In the genomic region with DNA sequence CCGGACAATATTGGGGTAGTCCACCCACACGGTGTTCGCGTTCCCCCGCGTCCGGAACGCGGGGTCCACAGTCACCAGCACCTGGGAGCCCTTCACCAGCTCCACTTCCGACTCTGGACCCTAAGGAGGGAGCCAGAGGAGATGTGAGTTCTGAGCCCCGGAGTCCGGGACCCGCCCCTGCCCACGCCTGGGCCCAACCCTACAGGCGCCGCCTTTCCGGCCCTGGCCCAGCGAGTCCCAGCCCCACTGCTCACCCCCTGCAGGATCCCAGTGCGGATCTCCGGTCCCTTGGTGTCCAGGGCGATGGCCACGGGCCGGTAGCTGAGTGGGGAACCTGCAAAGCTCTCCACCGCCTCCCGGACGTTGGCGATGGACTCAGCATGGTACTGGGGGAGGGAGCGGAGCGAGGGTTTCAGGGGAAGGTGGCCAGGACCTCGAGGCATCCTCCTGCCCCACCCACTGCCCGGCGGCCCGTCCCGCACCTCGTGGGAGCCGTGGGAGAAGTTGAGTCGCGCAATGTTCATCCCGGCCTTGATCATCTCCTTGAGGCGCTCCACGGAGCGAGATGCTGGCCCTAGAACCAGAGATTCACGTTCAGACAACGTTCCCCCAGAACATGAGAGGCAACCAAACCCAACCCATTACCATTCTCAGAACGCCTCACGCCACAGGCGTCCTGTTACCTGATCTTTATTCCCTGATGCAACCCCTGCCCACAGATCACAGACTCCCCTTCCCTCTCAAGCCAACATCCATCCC, we compare ENCODE assay signal across 20 cellular contexts. TPM values are rescaled to one million over a fixed set of nuclear protein-coding genes. Genes with fewer than 3 reads are reported as not detected.
A peak's percentile ranks its signal among the peaks of the same experiment; 100 is the strongest.
DNase-seq lines count a peak whose midpoint lies in the region; ATAC-seq and TF ChIP-seq lines count a peak whose summit lies in the region.
"Had no signal": no experiment of that assay in that cellular context is flagged by ENCODE, and none has a peak within 500 bp of the region (broad histone marks: within the 10 kb centered on the region; RNA-seq: fewer than 3 reads in every experiment).

No MANE protein-coding gene starts in this region.

- H3K4me3 Mint-ChIP-seq in activated CD8-positive, alpha-beta T cell treated with anti-CD3 and anti-CD28 coated beads, Interleukin-2, amount 10 ng/mL, durations not matched to agents 7 days and 5 days, result no peak overlapping the region

- no peaks in the 10 kb centered on the region for H3K9me2 ChIP-seq in SK-N-SH

- no peak overlapping the region for H3K4me2 ChIP-seq in SK-N-SH
- H3K4me2 ChIP-seq: BLaER1 treated with 17β-estradiol and CSF1 and Interleukin-3, amounts not matched to agents 10 nM and 100 nM had no signal

- no peak for TF ChIP-seq RAD21 in SK-N-SH (IDR thresholded peaks at IDR 0.05; ENCODE audit: low read length)

- H3K4me1 ChIP-seq in iPS DF 6.9 (ENCODE audit: control insufficient read depth, insufficient read depth, low read length), result peaks cover 8% of the 10 kb centered on the region; the same call in 1 of the 2 replicates
- no peaks in the 10 kb centered on the region for H3K4me1 ChIP-seq in SK-N-SH (ENCODE audit: control insufficient read depth in 1 of 2, insufficient read depth in 2 of 2, low read depth in 1 of 2, low read length in 1 of 2)
- H3K4me1 ChIP-seq in left lung, result peaks cover 0 to 9% of the 10 kb centered on the region in 2 donors

- peak; percentile 57 for ATAC-seq in activated CD8-positive, alpha-beta T cell treated with anti-CD3 and anti-CD28 coated beads, Interleukin-2, amount 10 ng/mL, durations not matched to agents 7 days and 5 days
- ATAC-seq in sciatic nerve (peak; percentile 39), HG03460 (IDR thresholded peaks at IDR 0.05; ENCODE audit: unreplicated experiment) (no peak), left lung (no peak)
- ATAC-seq: body of pancreas; effector memory CD8-positive, alpha-beta T cell had no signal

- H3K27ac ChIP-seq in iPS DF 6.9 (ENCODE audit: low read length) (no peak overlapping the region), SK-N-SH (ENCODE audit: low read depth in 2 of 2, low read length in 1 of 2) (no peak overlapping the region), left lung (no peak overlapping the region)
- H3K27ac ChIP-seq: BLaER1 treated with 17β-estradiol and CSF1 and Interleukin-3, amounts not matched to agents 10 nM and 100 nM; body of pancreas; lower lobe of right lung had no signal

- no peak overlapping the region for H3K9ac ChIP-seq in SK-N-SH
- H3K9ac ChIP-seq: BLaER1 treated with 17β-estradiol and CSF1 and Interleukin-3, amounts not matched to agents 10 nM and 100 nM had no signal

- POLR2A ChIA-PET in activated CD8-positive, alpha-beta T cell treated with anti-CD3 and anti-CD28 coated beads, Interleukin-2, amount 10 ng/mL, durations not matched to agents 7 days and 5 days (lab: Charles Lee), result interaction anchor here (1.0 kb wide), 1 partner anchor 15 kb away, joined by 6 read pairs; no protein-coding TSS in a partner anchor
- POLR2A ChIA-PET in SK-N-SH (lab: Yijun Ruan, JAX), result no interaction called here

- H3K27me3 Mint-ChIP-seq in activated CD8-positive, alpha-beta T cell treated with anti-CD3 and anti-CD28 coated beads, Interleukin-2, amount 10 ng/mL, durations not matched to agents 7 days and 5 days (ENCODE audit: low read depth), result peaks cover 38% of the 10 kb centered on the region

- intact Hi-C loops in sciatic nerve (cut with DNase I), result no loop called here
- intact Hi-C loops in left lung (cut with DNase I), result no loop called here

- no peak for TF ChIP-seq EP300 in SK-N-SH (IDR thresholded peaks at IDR 0.05; ENCODE audit: borderline replicate concordance in 1 of 2, low read depth in 1 of 2, low read length in 1 of 2)

- no peak overlapping the region for H3K27ac Mint-ChIP-seq in activated CD8-positive, alpha-beta T cell treated with anti-CD3 and anti-CD28 coated beads, Interleukin-2, amount 10 ng/mL, durations not matched to agents 7 days and 5 days
- H3K27ac Mint-ChIP-seq: effector memory CD8-positive, alpha-beta T cell had no signal

- CTCF ChIA-PET in activated CD8-positive, alpha-beta T cell treated with anti-CD3 and anti-CD28 coated beads, Interleukin-2, amount 10 ng/mL, durations not matched to agents 7 days and 5 days (lab: Charles Lee), result no interaction called here
- CTCF ChIA-PET in SK-N-SH (lab: Yijun Ruan, JAX), result interaction anchor here (0.9 kb wide), 1 partner anchor 13 kb away, joined by 3 read pairs; no protein-coding TSS in a partner anchor

- H2AFZ ChIP-seq in SK-N-SH (ENCODE audit: low read depth), result no peak overlapping the region

- peak; percentile 22 for DNase-seq in GM03348 (ENCODE audit: low spot score)
- DNase-seq in activated CD8-positive, alpha-beta T cell treated with anti-CD3 and anti-CD28 coated beads, Interleukin-2, amount 10 ng/mL, durations not matched to agents 7 days and 5 days, result no peak
- DNase-seq in iPS DF 6.9 (ENCODE audit: low read depth, low spot score), result no peak
- no peak for DNase-seq in sciatic nerve (ENCODE audit: low spot score)
- no peak for DNase-seq in mucosa of gallbladder (ENCODE audit: low spot score)
- DNase-seq in SK-N-SH, result no peak
- DNase-seq in left lung, result no peak
- DNase-seq: activated CD4-positive, alpha-beta T cell treated with anti-CD3 and anti-CD28 coated beads, Interleukin-2, amount 50 U/mL, for 48 hours; body of pancreas; DMS79; effector memory CD8-positive, alpha-beta T cell; lower lobe of right lung; NCI-H2029 treated with DMSO at 0.1 percent for 48 hours; NCI-H82; stimulated activated CD8-positive, alpha-beta memory T cell treated with anti-CD3 and anti-CD28 coated beads, Interleukin-4, amount 100 ng/mL, for 48 hours; T1000 had no signal

- H3K4me3 ChIP-seq in iPS DF 6.9 (ENCODE audit: low read length) (peak overlapping the region; percentile 55; the same call in 1 of the 2 replicates), SK-N-SH (ENCODE audit: low read depth in 2 of 2, low read length in 1 of 2) (no peak overlapping the region), left lung (no peak overlapping the region)
- H3K4me3 ChIP-seq: BLaER1 treated with 17β-estradiol and CSF1 and Interleukin-3, amounts not matched to agents 10 nM and 100 nM; body of pancreas; lower lobe of right lung had no signal

- no CpG with 5 or more reads among the region's 47 CpGs for WGBS in iPS DF 6.9 (ENCODE audit: insufficient coverage, insufficient read length)
- WGBS in SK-N-SH (ENCODE audit: low lambda C conversion rate), result 70% methylated on average over 24 of the region's 47 CpGs

- H3K4me1 Mint-ChIP-seq in activated CD8-positive, alpha-beta T cell treated with anti-CD3 and anti-CD28 coated beads, Interleukin-2, amount 10 ng/mL, durations not matched to agents 7 days and 5 days (ENCODE audit: low read depth), result peaks cover 7% of the 10 kb centered on the region

- no peaks in the 10 kb centered on the region for H3K79me2 ChIP-seq in SK-N-SH (ENCODE audit: insufficient read depth)

- H3K9me3 ChIP-seq in iPS DF 6.9 (ENCODE audit: control insufficient read depth, insufficient read depth, low read length) (no peaks in the 10 kb centered on the region), SK-N-SH (no peaks in the 10 kb centered on the region), left lung (no peaks in the 10 kb centered on the region)
- H3K9me3 ChIP-seq: BLaER1 treated with 17β-estradiol and CSF1 and Interleukin-3, amounts not matched to agents 10 nM and 100 nM; body of pancreas; lower lobe of right lung had no signal

- no peaks in the 10 kb centered on the region for H3F3A ChIP-seq in SK-N-SH (replicated peaks; ENCODE audit: insufficient read depth)

- TF ChIP-seq CTCF in SK-N-SH (IDR thresholded peaks at IDR 0.05) (no peak), left lung (IDR thresholded peaks at IDR 0.05) (no peak)

- H3K9me3 Mint-ChIP-seq in activated CD8-positive, alpha-beta T cell treated with anti-CD3 and anti-CD28 coated beads, Interleukin-2, amount 10 ng/mL, durations not matched to agents 7 days and 5 days (ENCODE audit: insufficient read depth), result no peaks in the 10 kb centered on the region
- H3K9me3 Mint-ChIP-seq: effector memory CD8-positive, alpha-beta T cell had no signal

- no peaks in the 10 kb centered on the region for H4K20me1 ChIP-seq in SK-N-SH (ENCODE audit: insufficient read depth)
- H4K20me1 ChIP-seq: BLaER1 treated with 17β-estradiol and CSF1 and Interleukin-3, amounts not matched to agents 10 nM and 100 nM had no signal

- no peaks in the 10 kb centered on the region for H3K36me3 Mint-ChIP-seq in activated CD8-positive, alpha-beta T cell treated with anti-CD3 and anti-CD28 coated beads, Interleukin-2, amount 10 ng/mL, durations not matched to agents 7 days and 5 days (ENCODE audit: low read depth)

- no peaks in the 10 kb centered on the region for H3K36me3 ChIP-seq in iPS DF 6.9 (ENCODE audit: control insufficient read depth, insufficient read depth, low read length)
- no peaks in the 10 kb centered on the region for H3K36me3 ChIP-seq in SK-N-SH (replicated peaks in 1 of 2; ENCODE audit: control insufficient read depth in 1 of 2, insufficient read depth in 2 of 2, low read length in 1 of 2)
- no peaks in the 10 kb centered on the region for H3K36me3 ChIP-seq in left lung
- H3K36me3 ChIP-seq: BLaER1 treated with 17β-estradiol and CSF1 and Interleukin-3, amounts not matched to agents 10 nM and 100 nM; lower lobe of right lung had no signal

- H3K27me3 ChIP-seq in iPS DF 6.9 (ENCODE audit: control insufficient read depth, insufficient read depth, low read length), result peaks cover 8% of the 10 kb centered on the region; the same call in 1 of the 2 replicates
- no peaks in the 10 kb centered on the region for H3K27me3 ChIP-seq in SK-N-SH (ENCODE audit: insufficient read depth)
- peaks cover 20 to 49% of the 10 kb centered on the region in 2 donors for H3K27me3 ChIP-seq in left lung

RNA-seq across cellular contexts. Expression of gene PKLR, which starts 5.9 kb away (rescaled TPM):
- total RNA-seq in activated CD8-positive, alpha-beta T cell treated with anti-CD3 and anti-CD28 coated beads, Interleukin-2, amount 10 ng/mL, durations not matched to agents 7 days and 5 days, result not detected
- not detected for total RNA-seq in sciatic nerve
- 1.7 TPM for total RNA-seq in mucosa of gallbladder
- polyA plus RNA-seq in SK-N-SH (2012; rRNA removed), result 0.03 TPM in 1 of 2 replicates, not detected in the other
- polyA plus RNA-seq in SK-N-SH (2012; cell fraction: cytosol; rRNA removed), result 0.01 TPM in 1 of 2 replicates, not detected in the other
- polyA plus RNA-seq in SK-N-SH (2012; cell fraction: nucleus; rRNA removed), result 0.05 TPM in 2 replicates
- total RNA-seq in left lung, result not detected
- total RNA-seq: body of pancreas, LHCN-M2, lower lobe of right lung, osteocyte had no signal

RNA-seq across cellular contexts. Expression of gene FDPS, which starts 13.3 kb away (rescaled TPM):
- 100 to 1,000 TPM; 270 to 271 TPM for total RNA-seq in activated CD8-positive, alpha-beta T cell treated with anti-CD3 and anti-CD28 coated beads, Interleukin-2, amount 10 ng/mL, durations not matched to agents 7 days and 5 days
- total RNA-seq in sciatic nerve, result 160 TPM
- 269 TPM for total RNA-seq in mucosa of gallbladder
- polyA plus RNA-seq in SK-N-SH (2012; rRNA removed), result 126 and 142 TPM in 2 replicates
- 127 and 129 TPM in 2 replicates for polyA plus RNA-seq in SK-N-SH (2012; cell fraction: cytosol; rRNA removed)
- 164 and 167 TPM in 2 replicates for polyA plus RNA-seq in SK-N-SH (2012; cell fraction: nucleus; rRNA removed)
- 100 to 1,000 TPM; 206 to 411 TPM for total RNA-seq in left lung

RNA-seq across cellular contexts. Expression of gene HCN3, which starts 18.1 kb away (rescaled TPM):
- total RNA-seq in activated CD8-positive, alpha-beta T cell treated with anti-CD3 and anti-CD28 coated beads, Interleukin-2, amount 10 ng/mL, durations not matched to agents 7 days and 5 days, result 1 to 10 TPM; 4.9 to 5.1 TPM
- total RNA-seq in sciatic nerve (8.0 TPM), mucosa of gallbladder (8.7 TPM), left lung (1 to 10 TPM; 2.4 to 3.8 TPM)
- 9.7 and 10.1 TPM in 2 replicates for polyA plus RNA-seq in SK-N-SH (2012; rRNA removed)
- polyA plus RNA-seq in SK-N-SH (2012; cell fraction: cytosol; rRNA removed), result 2.2 and 3.7 TPM in 2 replicates
- polyA plus RNA-seq in SK-N-SH (2012; cell fraction: nucleus; rRNA removed), result 59.4 and 62.3 TPM in 2 replicates

RNA-seq across cellular contexts. Expression of gene CLK2, which starts 22.1 kb away (rescaled TPM):
- 100 to 1,000 TPM; 101 to 104 TPM for total RNA-seq in activated CD8-positive, alpha-beta T cell treated with anti-CD3 and anti-CD28 coated beads, Interleukin-2, amount 10 ng/mL, durations not matched to agents 7 days and 5 days
- total RNA-seq in sciatic nerve, result 57.8 TPM
- 73.7 TPM for total RNA-seq in mucosa of gallbladder
- polyA plus RNA-seq in SK-N-SH (2012; rRNA removed), result 76.7 and 81.8 TPM in 2 replicates
- polyA plus RNA-seq in SK-N-SH (2012; cell fraction: cytosol; rRNA removed), result 25.3 and 28.9 TPM in 2 replicates
- polyA plus RNA-seq in SK-N-SH (2012; cell fraction: nucleus; rRNA removed), result 484 and 490 TPM in 2 replicates
- 10 to 100 TPM; 45.4 to 55.2 TPM for total RNA-seq in left lung

RNA-seq across cellular contexts. Expression of gene RUSC1, which starts 25.3 kb away (rescaled TPM):
- total RNA-seq in activated CD8-positive, alpha-beta T cell treated with anti-CD3 and anti-CD28 coated beads, Interleukin-2, amount 10 ng/mL, durations not matched to agents 7 days and 5 days, result 10 to 100 TPM; 33.7 to 35.1 TPM
- 43.3 TPM for total RNA-seq in sciatic nerve
- 58.8 TPM for total RNA-seq in mucosa of gallbladder
- polyA plus RNA-seq in SK-N-SH (2012; rRNA removed), result 43.1 and 49.9 TPM in 2 replicates
- polyA plus RNA-seq in SK-N-SH (2012; cell fraction: cytosol; rRNA removed), result 18.6 and 25.6 TPM in 2 replicates
- 157 and 169 TPM in 2 replicates for polyA plus RNA-seq in SK-N-SH (2012; cell fraction: nucleus; rRNA removed)
- 10 to 100 TPM; 36.2 to 42.8 TPM for total RNA-seq in left lung

Comparison
In these comparisons a context has a peak if more than half of its experiments do, and no peak if none do; other contexts are left out.
1. ATAC-seq: peak in activated CD8-positive, alpha-beta T cell treated with anti-CD3 and anti-CD28 coated beads, Interleukin-2, amount 10 ng/mL, durations not matched to agents 7 days and 5 days (single experiment) and sciatic nerve (single experiment); none in HG03460 (single experiment) and left lung (single experiment).